In genomic region chr18:23958036-23958435, GRCh38 we compare ENCODE assay signal across 15 cellular contexts. TPM values are rescaled to one million over a fixed set of nuclear protein-coding genes. Genes with fewer than 3 reads are reported as not detected.
DNase-seq lines count a peak whose midpoint lies in the region; ATAC-seq and TF ChIP-seq lines count a peak whose summit lies in the region.
"Had no signal": no experiment of that assay in that cellular context is flagged by ENCODE, and none has a peak within 500 bp of the region (broad histone marks: within the 10 kb centered on the region; RNA-seq: fewer than 3 reads in every experiment).

No MANE protein-coding gene starts in this region.

- peaks cover 19% of the 10 kb centered on the region for H3K27me3 Mint-ChIP-seq in osteocyte (ENCODE audit: unreplicated experiment)

- DNase-seq in activated CD8-positive, alpha-beta memory T cell treated with anti-CD3 and anti-CD28 coated beads for 24 hours, result peak; percentile 44
- no peak for DNase-seq in activated CD8-positive, alpha-beta memory T cell treated with anti-CD3 and anti-CD28 coated beads, Interleukin-2, amount 50 U/mL, for 48 hours
- DNase-seq in Right ventricle myocardium superior (peak; percentile 92), osteocyte (ENCODE audit: extremely low spot score, unreplicated experiment) (peak; percentile 63), uterus (peak; percentile 79 to 80), H4 (ENCODE audit: low spot score) (no peak)
- DNase-seq: 8988T; activated CD4-positive, CD25-positive, alpha-beta regulatory T cell treated with anti-CD3 and anti-CD28 coated beads, Interleukin-2, amount 50 U/mL, for 72 hours; NCI-H1694; stimulated activated CD4-positive, alpha-beta T cell treated with anti-CD3 and anti-CD28 coated beads, Interleukin-4, amount 100 ng/mL, for 4 hours had no signal

- no peaks in the 10 kb centered on the region for H3K36me3 ChIP-seq in uterus
- H3K36me3 ChIP-seq: HAP-1 had no signal

- H3K4me3 ChIP-seq in uterus, result no peak overlapping the region
- H3K4me3 ChIP-seq: HAP-1 had no signal

- no peaks in the 10 kb centered on the region for H3K36me3 Mint-ChIP-seq in osteocyte (ENCODE audit: unreplicated experiment)

- H3K27me3 ChIP-seq in uterus, result no peaks in the 10 kb centered on the region

- no peaks in the 10 kb centered on the region for H3K4me1 ChIP-seq in uterus
- H3K4me1 ChIP-seq: HAP-1 had no signal

- peak overlapping the region; percentile 15 to 50 for H3K27ac ChIP-seq in uterus

- no peak for TF ChIP-seq CTCF in osteocyte (IDR thresholded peaks at IDR 0.05)
- TF ChIP-seq CTCF in uterus (IDR thresholded peaks at IDR 0.05), result no peak

- intact Hi-C loops in Right ventricle myocardium superior (cut with DNase I) (no loop called here), uterus (cut with DNase I; ENCODE audit: low total_unique reads) (no loop called here)

- H3K4me3 Mint-ChIP-seq in osteocyte (ENCODE audit: unreplicated experiment), result no peak overlapping the region

- ATAC-seq in Right ventricle myocardium superior (ENCODE audit: poor library complexity) (peak; percentile 99), HG03565 (IDR thresholded peaks at IDR 0.05; ENCODE audit: unreplicated experiment) (no peak), HG02610 (IDR thresholded peaks at IDR 0.05; ENCODE audit: unreplicated experiment) (no peak)
- ATAC-seq: SK-N-SH treated with all-trans-retinoic acid at 6 μM for 48 hours had no signal

- H3K9me3 Mint-ChIP-seq in osteocyte (ENCODE audit: unreplicated experiment), result no peaks in the 10 kb centered on the region

- H3K27ac Mint-ChIP-seq in osteocyte (ENCODE audit: unreplicated experiment), result no peak overlapping the region
- H3K27ac Mint-ChIP-seq: progenitor cell of endocrine pancreas had no signal

- H3K4me1 Mint-ChIP-seq in osteocyte (ENCODE audit: unreplicated experiment), result no peaks in the 10 kb centered on the region

- TF ChIP-seq POLR2A in uterus (IDR thresholded peaks at IDR 0.05), result no peak

- H3K9me3 ChIP-seq in uterus, result no peaks in the 10 kb centered on the region
- H3K9me3 ChIP-seq: HAP-1 had no signal

RNA-seq across cellular contexts. Expression of gene TTC39C, which starts 56.5 kb away (rescaled TPM):
- 3.3 TPM for total RNA-seq in Right ventricle myocardium superior
- 10.9 and 11.2 TPM in 2 replicates for total RNA-seq in osteocyte
- total RNA-seq in uterus, result 10 to 100 TPM; 25.6 to 50.6 (median 33.5) TPM
- total RNA-seq in H4 (2014; rRNA removed; shearing (Covaris generic)), result 20.8 and 21.3 TPM in 2 replicates

Comparison
In these comparisons a context has a peak if more than half of its experiments do, and no peak if none do; other contexts are left out.
1. DNase-seq: peak in activated CD8-positive, alpha-beta memory T cell treated with anti-CD3 and anti-CD28 coated beads for 24 hours (single experiment), Right ventricle myocardium superior (single experiment), osteocyte (single experiment) and uterus (2 of 2); none in activated CD8-positive, alpha-beta memory T cell treated with anti-CD3 and anti-CD28 coated beads, Interleukin-2, amount 50 U/mL, for 48 hours (single experiment) and H4 (single experiment).